Comparison of ENCODE assay signal across 9 cellular contexts in genomic region chr9:7756088-7756487, GRCh38. TPM values are rescaled to one million over a fixed set of nuclear protein-coding genes. Genes with fewer than 3 reads are reported as not detected.
A peak's percentile ranks its signal among the peaks of the same experiment; 100 is the strongest.
DNase-seq lines count a peak whose midpoint lies in the region; ATAC-seq and TF ChIP-seq lines count a peak whose summit lies in the region.
"Had no signal": no experiment of that assay in that cellular context is flagged by ENCODE, and none has a peak within 500 bp of the region (broad histone marks: within the 10 kb centered on the region; RNA-seq: fewer than 3 reads in every experiment).

No MANE protein-coding gene starts in this region.

- intact Hi-C loops in activated T-helper 1 cell treated with anti-CD3 and anti-CD28 coated beads, Interleukin-12 subunit alpha, Interleukin-12 subunit beta, Interleukin-2, Interleukin-4 antibody, amounts not matched to agents 30 ng/mL and 10 ng/mL and 1 ng/mL, durations not matched to agents 14 hours and 24 hours and 36 hours (cut with micrococcal nuclease), result loop anchor here (1.0 kb wide), 2 partner anchors 43 to 220 kb away; partner anchors contain the start of gene DMAC1
- intact Hi-C loops in gastrocnemius medialis (cut with DNase I; ENCODE audit: low total_unique reads), result no loop called here
- intact Hi-C loops in right lobe of liver (cut with DNase I), result no loop called here

- peak overlapping the region; percentile 21 for H3K4me3 Mint-ChIP-seq in activated T-helper 1 cell treated with anti-CD3 and anti-CD28 coated beads, Interleukin-12 subunit alpha, Interleukin-12 subunit beta, Interleukin-2, Interleukin-4 antibody, amounts not matched to agents 30 ng/mL and 10 ng/mL and 1 ng/mL, durations not matched to agents 14 hours and 24 hours and 36 hours

- TF ChIP-seq POLR2A in gastrocnemius medialis (IDR thresholded peaks at IDR 0.05), result no peak
- TF ChIP-seq POLR2A in right lobe of liver (IDR thresholded peaks at IDR 0.05), result no peak

- no peaks in the 10 kb centered on the region for H3K36me3 ChIP-seq in gastrocnemius medialis
- H3K36me3 ChIP-seq in right lobe of liver, result no peaks in the 10 kb centered on the region

- peak; percentile 98 for ATAC-seq in GM19351 (IDR thresholded peaks at IDR 0.05; ENCODE audit: unreplicated experiment)
- peak; percentile 99 for ATAC-seq in HG03064 (IDR thresholded peaks at IDR 0.05; ENCODE audit: low read depth, unreplicated experiment)
- ATAC-seq in gastrocnemius medialis, result no peak
- ATAC-seq in right lobe of liver, result no peak

- H3K27ac Mint-ChIP-seq in activated T-helper 1 cell treated with anti-CD3 and anti-CD28 coated beads, Interleukin-12 subunit alpha, Interleukin-12 subunit beta, Interleukin-2, Interleukin-4 antibody, amounts not matched to agents 30 ng/mL and 10 ng/mL and 1 ng/mL, durations not matched to agents 14 hours and 24 hours and 36 hours, result peak overlapping the region; percentile 0

- DNase-seq in ELR (ENCODE audit: low read depth) (peak; percentile 6), gastrocnemius medialis (no peak), right lobe of liver (no peak), KG1 (lab: John Stamatoyannopoulos, UW) (no peak), coronary artery (ENCODE audit: low spot score) (no peak)
- peak; percentile 35 for DNase-seq in activated T-helper 1 cell treated with anti-CD3 and anti-CD28 coated beads, Interleukin-12 subunit alpha, Interleukin-12 subunit beta, Interleukin-2, Interleukin-4 antibody, amounts not matched to agents 30 ng/mL and 10 ng/mL and 1 ng/mL, durations not matched to agents 14 hours and 24 hours and 36 hours (ENCODE audit: low spot score)
- DNase-seq: IMR-90 had no signal

- H3K4me1 Mint-ChIP-seq in activated T-helper 1 cell treated with anti-CD3 and anti-CD28 coated beads, Interleukin-12 subunit alpha, Interleukin-12 subunit beta, Interleukin-2, Interleukin-4 antibody, amounts not matched to agents 30 ng/mL and 10 ng/mL and 1 ng/mL, durations not matched to agents 14 hours and 24 hours and 36 hours (ENCODE audit: low read depth), result peaks cover 39% of the 10 kb centered on the region

- H3K4me3 ChIP-seq in gastrocnemius medialis (no peak overlapping the region), right lobe of liver (no peak overlapping the region), coronary artery (no peak overlapping the region)

- H3K4me1 ChIP-seq in gastrocnemius medialis (no peaks in the 10 kb centered on the region), right lobe of liver (no peaks in the 10 kb centered on the region)

- TF ChIP-seq CTCF in gastrocnemius medialis (IDR thresholded peaks at IDR 0.05 in 4 of 5, conservative IDR thresholded peaks at IDR 0.05 in 1 of 5) (no peak), right lobe of liver (IDR thresholded peaks at IDR 0.05) (no peak), coronary artery (IDR thresholded peaks at IDR 0.05) (no peak)

- peaks cover 15% of the 10 kb centered on the region for H3K9me3 Mint-ChIP-seq in activated T-helper 1 cell treated with anti-CD3 and anti-CD28 coated beads, Interleukin-12 subunit alpha, Interleukin-12 subunit beta, Interleukin-2, Interleukin-4 antibody, amounts not matched to agents 30 ng/mL and 10 ng/mL and 1 ng/mL, durations not matched to agents 14 hours and 24 hours and 36 hours

- H3K36me3 Mint-ChIP-seq in activated T-helper 1 cell treated with anti-CD3 and anti-CD28 coated beads, Interleukin-12 subunit alpha, Interleukin-12 subunit beta, Interleukin-2, Interleukin-4 antibody, amounts not matched to agents 30 ng/mL and 10 ng/mL and 1 ng/mL, durations not matched to agents 14 hours and 24 hours and 36 hours (ENCODE audit: low read depth), result peaks cover 19% of the 10 kb centered on the region

- H3K27ac ChIP-seq in gastrocnemius medialis, result no peak overlapping the region
- H3K27ac ChIP-seq in right lobe of liver, result no peak overlapping the region
- no peak overlapping the region for H3K27ac ChIP-seq in coronary artery

- in situ Hi-C loops in gastrocnemius medialis (cut with MboI; ENCODE audit: low sequenced_read_pairs in 4 of 4), result loop anchor here in 1 of 4 donors (10.0 kb wide), 1 partner anchor 61 kb away; no protein-coding TSS in a partner anchor

- H3K27me3 Mint-ChIP-seq in activated T-helper 1 cell treated with anti-CD3 and anti-CD28 coated beads, Interleukin-12 subunit alpha, Interleukin-12 subunit beta, Interleukin-2, Interleukin-4 antibody, amounts not matched to agents 30 ng/mL and 10 ng/mL and 1 ng/mL, durations not matched to agents 14 hours and 24 hours and 36 hours (ENCODE audit: insufficient read depth), result peaks cover 6% of the 10 kb centered on the region

- no peaks in the 10 kb centered on the region for H3K27me3 ChIP-seq in gastrocnemius medialis
- H3K27me3 ChIP-seq in right lobe of liver, result no peaks in the 10 kb centered on the region

- H3K9me3 ChIP-seq in gastrocnemius medialis, result no peaks in the 10 kb centered on the region
- H3K9me3 ChIP-seq in right lobe of liver, result no peaks in the 10 kb centered on the region

RNA-seq across cellular contexts. Expression of gene DMAC1, which starts 43.5 kb away (rescaled TPM):
- total RNA-seq in activated T-helper 1 cell treated with anti-CD3 and anti-CD28 coated beads, Interleukin-12 subunit alpha, Interleukin-12 subunit beta, Interleukin-2, Interleukin-4 antibody, amounts not matched to agents 30 ng/mL and 10 ng/mL and 1 ng/mL, durations not matched to agents 14 hours and 24 hours and 36 hours, result 45.3 and 46.4 TPM in 2 replicates
- 10 to 100 TPM; 15.6 to 23.4 (median 21.2) TPM for total RNA-seq in gastrocnemius medialis
- total RNA-seq in right lobe of liver, result 10 to 100 TPM; 10.4 to 28.5 (median 23.1) TPM

Comparison
In these comparisons a context has a peak if more than half of its experiments do, and no peak if none do; other contexts are left out.
1. DNase-seq: peak in ELR (single experiment) and activated T-helper 1 cell treated with anti-CD3 and anti-CD28 coated beads, Interleukin-12 subunit alpha, Interleukin-12 subunit beta, Interleukin-2, Interleukin-4 antibody, amounts not matched to agents 30 ng/mL and 10 ng/mL and 1 ng/mL, durations not matched to agents 14 hours and 24 hours and 36 hours (single experiment); none in gastrocnemius medialis (0 of 2), right lobe of liver (0 of 3), KG1 (single experiment) and coronary artery (single experiment).
2. ATAC-seq: peak in GM19351 (single experiment) and HG03064 (single experiment); none in gastrocnemius medialis (0 of 2) and right lobe of liver (0 of 4).